In genomic region chr6:84762220-84762940, GRCh38 we compare ENCODE assay signal across 11 cellular contexts. TPM values are rescaled to one million over a fixed set of nuclear protein-coding genes. Genes with fewer than 3 reads are reported as not detected.
DNase-seq lines count a peak whose midpoint lies in the region; ATAC-seq and TF ChIP-seq lines count a peak whose summit lies in the region.
"Had no signal": no experiment of that assay in that cellular context is flagged by ENCODE, and none has a peak within 500 bp of the region (broad histone marks: within the 10 kb centered on the region; RNA-seq: fewer than 3 reads in every experiment).

No MANE protein-coding gene starts in this region.

- ATAC-seq in HCT116, result peak; percentile 11; the same call in 1 of the 2 replicates
- ATAC-seq in stimulated activated naive B cell treated with anti-CD40 and anti-IgM and Interleukin-4, amounts not matched to agents 10 μg/mL and 1 μg/mL and 100 μg/mL, for 72 hours (replicated peaks), result no peak
- ATAC-seq in HG02588 (IDR thresholded peaks at IDR 0.05; ENCODE audit: unreplicated experiment), result no peak
- no peak for ATAC-seq in GM18517 (IDR thresholded peaks at IDR 0.05; ENCODE audit: unreplicated experiment)
- ATAC-seq: effector memory CD8-positive, alpha-beta T cell had no signal

- DNase-seq in HCT116 (ENCODE audit: low read depth, low spot score), result no peak
- peak; percentile 66 for DNase-seq in WERI-Rb-1
- DNase-seq in hepatocyte (ENCODE audit: low spot score), result peak; percentile 39
- DNase-seq in stimulated activated naive B cell treated with anti-CD40 and anti-IgM and Interleukin-4, amounts not matched to agents 10 μg/mL and 1 μg/mL and 100 μg/mL, for 72 hours, result no peak
- DNase-seq in nucleus accumbens (lab: John Stamatoyannopoulos, UW), result no peak
- DNase-seq in NCI-H1694 (lab: John Stamatoyannopoulos, UW), result no peak
- DNase-seq: activated CD4-positive, alpha-beta T cell treated with anti-CD3 and anti-CD28 coated beads for 1 hour; effector memory CD8-positive, alpha-beta T cell; stimulated activated CD4-positive, alpha-beta T cell treated with anti-CD3 and anti-CD28 coated beads, Interleukin-15, amount 100 ng/mL, for 24 hours had no signal

- peak overlapping the region; percentile 11 to 55 for H3K4me3 Mint-ChIP-seq in stimulated activated naive B cell treated with anti-CD40 and anti-IgM and Interleukin-4, amounts not matched to agents 10 μg/mL and 1 μg/mL and 100 μg/mL, for 72 hours

- CTCF ChIA-PET in HCT116 (lab: Charles Lee), result interaction anchor here (1.7 to 2.1 kb wide), 2 partner anchors 12 to 340 kb away, joined by 7 to 10 read pairs; no protein-coding TSS in a partner anchor

- no peaks in the 10 kb centered on the region for H3K9me2 ChIP-seq in HCT116 (ENCODE audit: insufficient read depth)
- no peaks in the 10 kb centered on the region for H3K9me2 ChIP-seq in hepatocyte (replicated peaks; ENCODE audit: insufficient read depth)

- peaks cover 3 to 4% of the 10 kb centered on the region in 2 donors for H3K36me3 Mint-ChIP-seq in stimulated activated naive B cell treated with anti-CD40 and anti-IgM and Interleukin-4, amounts not matched to agents 10 μg/mL and 1 μg/mL and 100 μg/mL, for 72 hours

- POLR2A ChIA-PET in HCT116 (lab: Charles Lee), result interaction anchor here (1.6 kb wide), 1 partner anchor 11 kb away, joined by 6 read pairs; no protein-coding TSS in a partner anchor

- peaks cover 48 to 58% of the 10 kb centered on the region in 2 donors for H3K27me3 Mint-ChIP-seq in stimulated activated naive B cell treated with anti-CD40 and anti-IgM and Interleukin-4, amounts not matched to agents 10 μg/mL and 1 μg/mL and 100 μg/mL, for 72 hours

- H3K4me1 Mint-ChIP-seq in stimulated activated naive B cell treated with anti-CD40 and anti-IgM and Interleukin-4, amounts not matched to agents 10 μg/mL and 1 μg/mL and 100 μg/mL, for 72 hours, result peaks cover 10 to 18% of the 10 kb centered on the region in 2 donors

- H3K9me3 Mint-ChIP-seq in stimulated activated naive B cell treated with anti-CD40 and anti-IgM and Interleukin-4, amounts not matched to agents 10 μg/mL and 1 μg/mL and 100 μg/mL, for 72 hours, result no peaks in the 10 kb centered on the region

- no TSS peak for BruUV-seq in HCT116 (replicated peaks; lab: Mats Ljungman, UMichigan)

- intact Hi-C loops in HCT116 (cut with micrococcal nuclease), result no loop called here

- no peaks in the 10 kb centered on the region for H3K27me3 ChIP-seq in HCT116 (ENCODE audit: insufficient read depth, low read length)
- no peaks in the 10 kb centered on the region for H3K27me3 ChIP-seq in WERI-Rb-1 (ENCODE audit: insufficient read depth, low read depth, severe bottlenecking)
- peaks cover 81% of the 10 kb centered on the region for H3K27me3 ChIP-seq in hepatocyte

- H3K4me3 ChIP-seq in HCT116 (replicated peaks in 1 of 2; ENCODE audit: low read depth in 1 of 2, low read length in 2 of 2), result peak overlapping the region; percentile 53 to 68
- peak overlapping the region; percentile 87 for H3K4me3 ChIP-seq in WERI-Rb-1 (ENCODE audit: low read depth, low read length)
- H3K4me3 ChIP-seq in hepatocyte, result no peak overlapping the region

- no peak for TF ChIP-seq RAD21 in HCT116 (IDR thresholded peaks at IDR 0.05; ENCODE audit: low read depth)

- H3K27ac ChIP-seq in HCT116 (ENCODE audit: low read depth, low read length), result peak overlapping the region; percentile 82
- peak overlapping the region; percentile 84 for H3K27ac ChIP-seq in WERI-Rb-1
- H3K27ac ChIP-seq in hepatocyte, result no peak overlapping the region

- peak in 2 of 3 experiments; percentile 12 to 22; a peak in 1 of 6 replicates for TF ChIP-seq CTCF in HCT116 (IDR thresholded peaks at IDR 0.05 in 2 of 3, conservative IDR thresholded peaks at IDR 0.05 in 1 of 3; ENCODE audit: borderline replicate concordance in 1 of 3, insufficient read depth in 1 of 3, low read depth in 2 of 3, low read length in 2 of 3)
- TF ChIP-seq CTCF in WERI-Rb-1 (IDR thresholded peaks at IDR 0.05; ENCODE audit: low read depth, low read length), result peak; percentile 37; the same call in 1 of the 2 replicates
- TF ChIP-seq CTCF in hepatocyte (IDR thresholded peaks at IDR 0.05; ENCODE audit: poor library complexity), result no peak

- peaks cover 30% of the 10 kb centered on the region for H3K79me2 ChIP-seq in HCT116 (ENCODE audit: insufficient read depth, low read length)
- H3K79me2 ChIP-seq in hepatocyte, result no peaks in the 10 kb centered on the region

- H3K27ac Mint-ChIP-seq in stimulated activated naive B cell treated with anti-CD40 and anti-IgM and Interleukin-4, amounts not matched to agents 10 μg/mL and 1 μg/mL and 100 μg/mL, for 72 hours, result peak overlapping the region; percentile 20
- H3K27ac Mint-ChIP-seq: effector memory CD8-positive, alpha-beta T cell had no signal

- no peaks in the 10 kb centered on the region for H3K9me3 ChIP-seq in HCT116 (ENCODE audit: control insufficient read depth in 1 of 2, insufficient read depth in 1 of 2, low read depth in 1 of 2, low read length in 2 of 2)
- H3K9me3 ChIP-seq in WERI-Rb-1 (ENCODE audit: severe bottlenecking), result no peaks in the 10 kb centered on the region
- no peaks in the 10 kb centered on the region for H3K9me3 ChIP-seq in hepatocyte (ENCODE audit: low read depth)

- H3K36me3 ChIP-seq in HCT116 (ENCODE audit: control insufficient read depth in 1 of 2, insufficient read depth in 2 of 2, low read length in 2 of 2) (no peaks in the 10 kb centered on the region), WERI-Rb-1 (no peaks in the 10 kb centered on the region), hepatocyte (replicated peaks; ENCODE audit: insufficient read depth, low read depth) (no peaks in the 10 kb centered on the region)

- 13% methylated on average over 35 of the region's 36 CpGs for WGBS in hepatocyte (ENCODE audit: low lambda C conversion rate, missing lambda C conversion rate)

- H3K4me1 ChIP-seq in HCT116 (ENCODE audit: control insufficient read depth in 1 of 2, insufficient read depth in 2 of 2, low read length in 2 of 2) (peaks cover 0 to 6% of the 10 kb centered on the region in 2 experiments; a peak in 2 of 4 replicates), hepatocyte (ENCODE audit: insufficient read depth) (peaks cover 4% of the 10 kb centered on the region)

- H2AFZ ChIP-seq in HCT116 (ENCODE audit: low read depth, low read length, poor library complexity, severe bottlenecking) (no peak overlapping the region), hepatocyte (peak overlapping the region; percentile 31)

- RAD21 ChIA-PET in HCT116 (lab: Charles Lee; ENCODE audit: low non-redundant PET in 1 of 2, low total read pairs in 2 of 2, uncharacterized antibody in 2 of 2, unreplicated experiment in 2 of 2), result no interaction called here

- peak overlapping the region; percentile 77 for H3K9ac ChIP-seq in HCT116 (ENCODE audit: low read length)

- H3K4me2 ChIP-seq in HCT116 (ENCODE audit: low read length) (peak overlapping the region; percentile 77), hepatocyte (peak overlapping the region; percentile 89)

- no peak for TF ChIP-seq POLR2A in HCT116 (IDR thresholded peaks at IDR 0.05; ENCODE audit: borderline replicate concordance, extremely low read depth, insufficient read depth, insufficient read length)

- H4K20me1 ChIP-seq in HCT116 (ENCODE audit: insufficient read depth), result no peaks in the 10 kb centered on the region
- H4K20me1 ChIP-seq in hepatocyte (ENCODE audit: insufficient read depth, poor library complexity, severe bottlenecking), result no peaks in the 10 kb centered on the region

TF ChIP-seq in HCT116, 20 proteins besides CTCF, POLR2A, EP300 and RAD21:
- no peak for TF ChIP-seq FOSL1 (IDR thresholded peaks at IDR 0.05; ENCODE audit: low read depth)
- TF ChIP-seq POLR2AphosphoS5 (IDR thresholded peaks at IDR 0.05; ENCODE audit: low read depth, low read length), result no peak
- no peak for TF ChIP-seq ZNF274 (IDR thresholded peaks at IDR 0.05; ENCODE audit: low read depth, low read length)
- no peak for TF ChIP-seq EZH2phosphoT487 (IDR thresholded peaks at IDR 0.05; ENCODE audit: borderline replicate concordance)
- no peak for TF ChIP-seq TCF7L2 (IDR thresholded peaks at IDR 0.05; ENCODE audit: borderline replicate concordance, extremely low read depth, insufficient read depth, insufficient read length)
- TF ChIP-seq ELF1 (IDR thresholded peaks at IDR 0.05; ENCODE audit: borderline replicate concordance, low read depth), result no peak
- TF ChIP-seq ZBTB33 (IDR thresholded peaks at IDR 0.05; ENCODE audit: extremely low read depth, insufficient replicate concordance, low read length), result no peak
- TF ChIP-seq SP1 (IDR thresholded peaks at IDR 0.05; ENCODE audit: low read depth), result no peak

RNA-seq across cellular contexts. Expression of gene TBX18, which starts 2.0 kb away (rescaled TPM):
- total RNA-seq in HCT116 (2021; ENCODE audit: unreplicated experiment) (14.4 TPM), hepatocyte (1.3 and 2.0 TPM in 2 replicates)
- 9.0 and 10.0 TPM in 2 replicates for polyA plus RNA-seq in HCT116 (2012)
- polyA plus RNA-seq in hepatocyte, result 0.10 and 0.37 TPM in 2 replicates

Comparison
In these comparisons a context has a peak if more than half of its experiments do, and no peak if none do; other contexts are left out.
1. DNase-seq: peak in WERI-Rb-1 (single experiment) and hepatocyte (single experiment); none in HCT116 (single experiment), stimulated activated naive B cell treated with anti-CD40 and anti-IgM and Interleukin-4, amounts not matched to agents 10 μg/mL and 1 μg/mL and 100 μg/mL, for 72 hours (single experiment), nucleus accumbens (0 of 56) and NCI-H1694 (single experiment).